ENCODE assay signal across 1 cellular context in the genomic region with DNA sequence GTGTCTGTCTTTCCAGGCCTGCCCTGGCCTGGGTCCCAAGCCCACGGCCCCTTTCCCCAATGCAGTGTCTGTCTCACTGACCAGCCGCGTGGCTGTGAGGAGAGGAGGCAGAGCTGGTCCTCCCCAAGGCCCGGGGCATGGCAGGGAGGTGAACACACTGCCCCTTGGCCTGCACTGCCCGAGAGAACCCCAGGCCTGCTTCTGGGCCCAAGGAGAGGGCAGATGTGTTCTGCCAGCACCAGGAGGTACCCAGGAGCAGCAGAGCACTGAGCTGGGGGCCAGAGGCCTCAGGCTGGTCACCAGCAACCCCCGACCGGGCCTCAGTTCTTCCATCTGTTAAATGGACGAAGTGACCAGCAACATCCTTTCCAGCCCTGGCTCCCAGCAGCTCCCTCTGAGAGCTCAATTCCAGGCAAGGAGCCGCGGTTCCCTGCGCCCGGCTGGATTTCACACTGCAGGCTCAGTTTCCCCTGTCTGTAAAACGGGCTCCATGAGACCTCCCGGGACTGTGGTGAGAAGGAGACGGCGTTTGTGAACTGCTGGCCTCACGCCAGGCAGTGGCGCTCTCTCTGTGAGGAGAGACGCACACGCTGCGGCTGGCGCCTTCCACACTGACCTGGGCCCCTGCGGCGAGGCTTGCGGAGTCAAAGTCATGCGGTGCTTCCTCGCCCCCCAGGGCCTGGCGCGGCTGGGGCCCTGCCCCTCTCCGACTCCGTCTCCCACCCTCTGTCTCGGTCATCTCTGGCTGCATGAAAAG.
TF ChIP-seq lines count a peak whose summit lies in the region.

No MANE protein-coding gene starts in this region.

TF ChIP-seq in GM23338, 12 proteins besides CTCF, POLR2A, EP300 and RAD21 (continued from another document):
- TF ChIP-seq, protein P1, sequence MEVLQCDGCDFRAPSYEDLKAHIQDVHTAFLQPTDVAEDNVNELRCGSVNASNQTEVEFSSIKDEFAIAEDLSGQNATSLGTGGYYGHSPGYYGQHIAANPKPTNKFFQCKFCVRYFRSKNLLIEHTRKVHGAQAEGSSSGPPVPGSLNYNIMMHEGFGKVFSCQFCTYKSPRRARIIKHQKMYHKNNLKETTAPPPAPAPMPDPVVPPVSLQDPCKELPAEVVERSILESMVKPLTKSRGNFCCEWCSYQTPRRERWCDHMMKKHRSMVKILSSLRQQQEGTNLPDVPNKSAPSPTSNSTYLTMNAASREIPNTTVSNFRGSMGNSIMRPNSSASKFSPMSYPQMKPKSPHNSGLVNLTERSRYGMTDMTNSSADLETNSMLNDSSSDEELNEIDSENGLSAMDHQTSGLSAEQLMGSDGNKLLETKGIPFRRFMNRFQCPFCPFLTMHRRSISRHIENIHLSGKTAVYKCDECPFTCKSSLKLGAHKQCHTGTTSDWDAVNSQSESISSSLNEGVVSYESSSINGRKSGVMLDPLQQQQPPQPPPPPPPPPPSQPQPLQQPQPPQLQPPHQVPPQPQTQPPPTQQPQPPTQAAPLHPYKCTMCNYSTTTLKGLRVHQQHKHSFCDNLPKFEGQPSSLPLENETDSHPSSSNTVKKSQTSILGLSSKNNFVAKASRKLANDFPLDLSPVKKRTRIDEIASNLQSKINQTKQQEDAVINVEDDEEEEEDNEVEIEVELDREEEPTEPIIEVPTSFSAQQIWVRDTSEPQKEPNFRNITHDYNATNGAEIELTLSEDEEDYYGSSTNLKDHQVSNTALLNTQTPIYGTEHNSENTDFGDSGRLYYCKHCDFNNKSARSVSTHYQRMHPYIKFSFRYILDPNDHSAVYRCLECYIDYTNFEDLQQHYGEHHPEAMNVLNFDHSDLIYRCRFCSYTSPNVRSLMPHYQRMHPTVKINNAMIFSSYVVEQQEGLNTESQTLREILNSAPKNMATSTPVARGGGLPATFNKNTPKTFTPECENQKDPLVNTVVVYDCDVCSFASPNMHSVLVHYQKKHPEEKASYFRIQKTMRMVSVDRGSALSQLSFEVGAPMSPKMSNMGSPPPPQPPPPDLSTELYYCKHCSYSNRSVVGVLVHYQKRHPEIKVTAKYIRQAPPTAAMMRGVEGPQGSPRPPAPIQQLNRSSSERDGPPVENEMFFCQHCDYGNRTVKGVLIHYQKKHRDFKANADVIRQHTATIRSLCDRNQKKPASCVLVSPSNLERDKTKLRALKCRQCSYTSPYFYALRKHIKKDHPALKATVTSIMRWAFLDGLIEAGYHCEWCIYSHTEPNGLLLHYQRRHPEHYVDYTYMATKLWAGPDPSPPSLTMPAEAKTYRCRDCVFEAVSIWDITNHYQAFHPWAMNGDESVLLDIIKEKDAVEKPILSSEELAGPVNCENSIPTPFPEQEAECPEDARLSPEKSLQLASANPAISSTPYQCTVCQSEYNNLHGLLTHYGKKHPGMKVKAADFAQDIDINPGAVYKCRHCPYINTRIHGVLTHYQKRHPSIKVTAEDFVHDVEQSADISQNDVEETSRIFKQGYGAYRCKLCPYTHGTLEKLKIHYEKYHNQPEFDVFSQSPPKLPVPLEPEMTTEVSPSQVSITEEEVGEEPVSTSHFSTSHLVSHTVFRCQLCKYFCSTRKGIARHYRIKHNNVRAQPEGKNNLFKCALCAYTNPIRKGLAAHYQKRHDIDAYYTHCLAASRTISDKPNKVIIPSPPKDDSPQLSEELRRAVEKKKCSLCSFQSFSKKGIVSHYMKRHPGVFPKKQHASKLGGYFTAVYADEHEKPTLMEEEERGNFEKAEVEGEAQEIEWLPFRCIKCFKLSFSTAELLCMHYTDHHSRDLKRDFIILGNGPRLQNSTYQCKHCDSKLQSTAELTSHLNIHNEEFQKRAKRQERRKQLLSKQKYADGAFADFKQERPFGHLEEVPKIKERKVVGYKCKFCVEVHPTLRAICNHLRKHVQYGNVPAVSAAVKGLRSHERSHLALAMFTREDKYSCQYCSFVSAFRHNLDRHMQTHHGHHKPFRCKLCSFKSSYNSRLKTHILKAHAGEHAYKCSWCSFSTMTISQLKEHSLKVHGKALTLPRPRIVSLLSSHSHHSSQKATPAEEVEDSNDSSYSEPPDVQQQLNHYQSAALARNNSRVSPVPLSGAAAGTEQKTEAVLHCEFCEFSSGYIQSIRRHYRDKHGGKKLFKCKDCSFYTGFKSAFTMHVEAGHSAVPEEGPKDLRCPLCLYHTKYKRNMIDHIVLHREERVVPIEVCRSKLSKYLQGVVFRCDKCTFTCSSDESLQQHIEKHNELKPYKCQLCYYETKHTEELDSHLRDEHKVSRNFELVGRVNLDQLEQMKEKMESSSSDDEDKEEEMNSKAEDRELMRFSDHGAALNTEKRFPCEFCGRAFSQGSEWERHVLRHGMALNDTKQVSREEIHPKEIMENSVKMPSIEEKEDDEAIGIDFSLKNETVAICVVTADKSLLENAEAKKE (CRISPR knock-in tag; IDR thresholded peaks at IDR 0.05), result no peak
- TF ChIP-seq EZH2phosphoT487 (IDR thresholded peaks at IDR 0.05; ENCODE audit: unreplicated experiment) (no peak), NANOG (IDR thresholded peaks at IDR 0.05; ENCODE audit: borderline replicate concordance) (no peak), ZNF331 (CRISPR knock-in tag; IDR thresholded peaks at IDR 0.05; ENCODE audit: low read depth) (no peak), POLR2AphosphoS5 (IDR thresholded peaks at IDR 0.05; ENCODE audit: low read depth) (no peak), EZH2 (IDR thresholded peaks at IDR 0.05; ENCODE audit: low read depth, unreplicated experiment) (no peak)
